ENCODE assay signal across 14 cellular contexts in genomic region chr7:27899601-27900000, GRCh38.
DNase-seq lines count a peak whose midpoint lies in the region; ATAC-seq, FAIRE-seq and TF ChIP-seq lines count a peak whose summit lies in the region.
"Had no signal": no experiment of that assay in that cellular context is flagged by ENCODE, and none has a peak within 500 bp of the region (broad histone marks: within the 10 kb centered on the region; RNA-seq: fewer than 3 reads in every experiment).

No MANE protein-coding gene starts in this region.

- H2BK15ac ChIP-seq in mesendoderm (replicated peaks; ENCODE audit: low read depth): no peak overlapping the region

- TF ChIP-seq CTCF in activated B cell treated with CpG ODN at 0.5 μM for 24 hours (IDR thresholded peaks at IDR 0.05): no peak
- TF ChIP-seq CTCF in bronchial epithelial cell (IDR thresholded peaks at IDR 0.05; ENCODE audit: insufficient read depth, low read length, severe bottlenecking): no peak

- no peak overlapping the region for H2AK5ac ChIP-seq in mesendoderm (ENCODE audit: low read length)

- no peak overlapping the region for H3K18ac ChIP-seq in mesendoderm (ENCODE audit: low read length)

- H3K4ac ChIP-seq in mesendoderm (ENCODE audit: low read depth, low read length): no peak overlapping the region

- H3K79me1 ChIP-seq in mesendoderm (ENCODE audit: low read length): no peaks in the 10 kb centered on the region

- H3K36me3 ChIP-seq in bronchial epithelial cell (ENCODE audit: control insufficient read depth, insufficient read depth, low read length) (no peaks in the 10 kb centered on the region), mesendoderm (ENCODE audit: control insufficient read depth, insufficient read depth, low read length) (no peaks in the 10 kb centered on the region)

- no peaks in the 10 kb centered on the region for H3K9me3 Mint-ChIP-seq in activated CD8-positive, alpha-beta memory T cell treated with anti-CD3 and anti-CD28 coated beads, Interleukin-2, amount 10 ng/mL, durations not matched to agents 7 days and 5 days (ENCODE audit: low read depth)
- no peaks in the 10 kb centered on the region for H3K9me3 Mint-ChIP-seq in activated B cell treated with CpG ODN at 0.5 μM for 24 hours
- H3K9me3 Mint-ChIP-seq: stimulated activated memory B cell treated with anti-CD40 and anti-IgM and Interleukin-4, amounts not matched to agents 10 μg/mL and 1 μg/mL and 100 μg/mL, for 72 hours had no signal

- H3K56ac ChIP-seq in mesendoderm (ENCODE audit: low read length): no peak overlapping the region

- intact Hi-C loops in activated B cell treated with CpG ODN at 0.5 μM for 24 hours (cut with micrococcal nuclease) (no loop called here), posterior cingulate gyrus (cut with DNase I) (no loop called here)

- no peak for FAIRE-seq in bronchial epithelial cell (lab: Jason Lieb, UNC)
- FAIRE-seq: HTR-8/SVneo had no signal

- ATAC-seq in activated CD8-positive, alpha-beta memory T cell treated with anti-CD3 and anti-CD28 coated beads, Interleukin-2, amount 10 ng/mL, durations not matched to agents 7 days and 5 days: peak; percentile 68
- ATAC-seq in activated B cell treated with CpG ODN at 0.5 μM for 24 hours (ENCODE audit: low read depth) (no peak), GM21447 (IDR thresholded peaks at IDR 0.05; ENCODE audit: unreplicated experiment) (no peak)
- ATAC-seq: stimulated activated memory B cell treated with anti-CD40 and anti-IgM and Interleukin-4, amounts not matched to agents 10 μg/mL and 1 μg/mL and 100 μg/mL, for 72 hours had no signal

- H3K36me3 Mint-ChIP-seq in activated CD8-positive, alpha-beta memory T cell treated with anti-CD3 and anti-CD28 coated beads, Interleukin-2, amount 10 ng/mL, durations not matched to agents 7 days and 5 days: no peaks in the 10 kb centered on the region
- H3K36me3 Mint-ChIP-seq in activated B cell treated with CpG ODN at 0.5 μM for 24 hours (ENCODE audit: low read depth): peaks cover 22% of the 10 kb centered on the region

- peaks cover 42% of the 10 kb centered on the region for H3K4me1 Mint-ChIP-seq in activated CD8-positive, alpha-beta memory T cell treated with anti-CD3 and anti-CD28 coated beads, Interleukin-2, amount 10 ng/mL, durations not matched to agents 7 days and 5 days
- H3K4me1 Mint-ChIP-seq in activated B cell treated with CpG ODN at 0.5 μM for 24 hours: peaks cover 80% of the 10 kb centered on the region

- CTCF ChIA-PET in activated CD8-positive, alpha-beta memory T cell treated with anti-CD3 and anti-CD28 coated beads, Interleukin-2, amount 10 ng/mL, durations not matched to agents 7 days and 5 days (lab: Charles Lee): interaction anchor here (1.0 to 1.6 kb wide), 2 partner anchors 22 to 121 kb away, joined by 3 to 6 read pairs; no protein-coding TSS in a partner anchor
- CTCF ChIA-PET in activated B cell treated with CpG ODN at 0.5 μM for 24 hours (lab: Charles Lee): interaction anchor here (0.6 kb wide), 1 partner anchor 318 kb away, joined by 3 read pairs; no protein-coding TSS in a partner anchor

- no peak overlapping the region for H2BK5ac ChIP-seq in mesendoderm (ENCODE audit: low read length)

- H3K4me3 Mint-ChIP-seq in activated CD8-positive, alpha-beta memory T cell treated with anti-CD3 and anti-CD28 coated beads, Interleukin-2, amount 10 ng/mL, durations not matched to agents 7 days and 5 days: no peak overlapping the region
- H3K4me3 Mint-ChIP-seq in activated B cell treated with CpG ODN at 0.5 μM for 24 hours: peak overlapping the region; percentile 52
- H3K4me3 Mint-ChIP-seq: stimulated activated memory B cell treated with anti-CD40 and anti-IgM and Interleukin-4, amounts not matched to agents 10 μg/mL and 1 μg/mL and 100 μg/mL, for 72 hours had no signal

- peak overlapping the region; percentile 79 for H3K27ac Mint-ChIP-seq in activated CD8-positive, alpha-beta memory T cell treated with anti-CD3 and anti-CD28 coated beads, Interleukin-2, amount 10 ng/mL, durations not matched to agents 7 days and 5 days
- no peak overlapping the region for H3K27ac Mint-ChIP-seq in activated B cell treated with CpG ODN at 0.5 μM for 24 hours

- H3K27me3 Mint-ChIP-seq in activated CD8-positive, alpha-beta memory T cell treated with anti-CD3 and anti-CD28 coated beads, Interleukin-2, amount 10 ng/mL, durations not matched to agents 7 days and 5 days: no peaks in the 10 kb centered on the region
- H3K27me3 Mint-ChIP-seq in activated B cell treated with CpG ODN at 0.5 μM for 24 hours: no peaks in the 10 kb centered on the region
- H3K27me3 Mint-ChIP-seq: stimulated activated memory B cell treated with anti-CD40 and anti-IgM and Interleukin-4, amounts not matched to agents 10 μg/mL and 1 μg/mL and 100 μg/mL, for 72 hours had no signal

- H3K27ac ChIP-seq in mesendoderm (ENCODE audit: low read depth, low read length): no peak overlapping the region

- H3K4me3 ChIP-seq in bronchial epithelial cell (ENCODE audit: low read depth, low read length): no peak overlapping the region
- H3K4me3 ChIP-seq in mesendoderm (ENCODE audit: low read length): no peak overlapping the region

- no peak overlapping the region for H4K5ac ChIP-seq in mesendoderm (ENCODE audit: low read length)

- no peak overlapping the region for H4K8ac ChIP-seq in mesendoderm (ENCODE audit: low read depth, low read length)

- DNase-seq in activated CD8-positive, alpha-beta memory T cell treated with anti-CD3 and anti-CD28 coated beads, Interleukin-2, amount 10 ng/mL, durations not matched to agents 7 days and 5 days: peak; percentile 67
- DNase-seq in activated CD8-positive, alpha-beta memory T cell treated with anti-CD3 and anti-CD28 coated beads for 24 hours: no peak
- DNase-seq in activated B cell treated with CpG ODN at 0.5 μM for 24 hours (no peak), bronchial epithelial cell (ENCODE audit: low read depth) (peak; percentile 9), posterior cingulate gyrus (no peak), mesendoderm (no peak)
- peak; percentile 9 for DNase-seq in stimulated activated CD8-positive, alpha-beta memory T cell treated with anti-CD3 and anti-CD28 coated beads, Interleukin-4, amount 100 ng/mL, for 24 hours (ENCODE audit: low read depth)
- DNase-seq: ACHN; activated CD4-positive, CD25-positive, alpha-beta regulatory T cell treated with anti-CD3 and anti-CD28 coated beads, Interleukin-2, amount 50 U/mL, for 72 hours; DMS153; NCI-H2171 treated with DMSO at 0.1 percent for 48 hours had no signal

- H3K9ac ChIP-seq in mesendoderm (ENCODE audit: low read length): no peak overlapping the region

- H3K4me2 ChIP-seq in mesendoderm (ENCODE audit: low read length): no peak overlapping the region

- POLR2A ChIA-PET in activated B cell treated with CpG ODN at 0.5 μM for 24 hours (lab: Charles Lee): no interaction called here

- no peaks in the 10 kb centered on the region for H3K27me3 ChIP-seq in bronchial epithelial cell (ENCODE audit: control insufficient read depth, insufficient read depth, low read length)
- no peaks in the 10 kb centered on the region for H3K27me3 ChIP-seq in mesendoderm (ENCODE audit: insufficient read depth, low read length, poor library complexity)

- H3K4me1 ChIP-seq in mesendoderm (ENCODE audit: control insufficient read depth, low read depth, low read length): no peaks in the 10 kb centered on the region

- no CpG with 5 or more reads among the region's 2 CpGs for WGBS in mesendoderm (ENCODE audit: extremely low coverage, insufficient coverage, low lambda C conversion rate)

- H3K23ac ChIP-seq in mesendoderm (ENCODE audit: low read length): no peak overlapping the region

- no peaks in the 10 kb centered on the region for H3K79me2 ChIP-seq in mesendoderm (ENCODE audit: control insufficient read depth, insufficient read depth, low read length)

- no peak overlapping the region for H2BK120ac ChIP-seq in mesendoderm (ENCODE audit: low read depth, low read length)

Comparison
In these comparisons a context has a peak if more than half of its experiments do, and no peak if none do; other contexts are left out.
1. DNase-seq: peak in activated CD8-positive, alpha-beta memory T cell treated with anti-CD3 and anti-CD28 coated beads, Interleukin-2, amount 10 ng/mL, durations not matched to agents 7 days and 5 days (single experiment), bronchial epithelial cell (single experiment) and stimulated activated CD8-positive, alpha-beta memory T cell treated with anti-CD3 and anti-CD28 coated beads, Interleukin-4, amount 100 ng/mL, for 24 hours (single experiment); none in activated CD8-positive, alpha-beta memory T cell treated with anti-CD3 and anti-CD28 coated beads for 24 hours (single experiment), activated B cell treated with CpG ODN at 0.5 μM for 24 hours (single experiment), posterior cingulate gyrus (0 of 10) and mesendoderm (single experiment).